In genomic region chr10:124792998-124793352, GRCh38 we compare ENCODE assay signal across 10 cellular contexts. TPM values are rescaled to one million over a fixed set of nuclear protein-coding genes. Genes with fewer than 3 reads are reported as not detected.
DNase-seq lines count a peak whose midpoint lies in the region; ATAC-seq and TF ChIP-seq lines count a peak whose summit lies in the region.
"Had no signal": no experiment of that assay in that cellular context is flagged by ENCODE, and none has a peak within 500 bp of the region (broad histone marks: within the 10 kb centered on the region; RNA-seq: fewer than 3 reads in every experiment).

No MANE protein-coding gene starts in this region.

- H3K79me2 ChIP-seq in HCT116 (ENCODE audit: insufficient read depth, low read length) = peaks cover 37% of the 10 kb centered on the region

- no TSS peak for BruUV-seq in HCT116 (replicated peaks; lab: Mats Ljungman, UMichigan)

- peak overlapping the region; percentile 96 to 98 (median 97) for H3K4me3 Mint-ChIP-seq in CD4-positive, CD25-positive, alpha-beta regulatory T cell
- peak overlapping the region; percentile 97 for H3K4me3 Mint-ChIP-seq in activated T-helper 2 cell treated with anti-CD3 and anti-CD28 coated beads, Interferon-gamma antibody, Interleukin-2, Interleukin-4, amounts not matched to agents 10 μg/mL and 5 μg/mL and 100 μg/mL, durations not matched to agents 14 hours and 24 hours and 36 hours (ENCODE audit: low read depth)
- peak overlapping the region; percentile 98 for H3K4me3 Mint-ChIP-seq in natural killer cell

- H3K36me3 ChIP-seq in CD4-positive, CD25-positive, alpha-beta regulatory T cell (ENCODE audit: control insufficient read depth, insufficient read depth, low read length) = peaks cover 10% of the 10 kb centered on the region
- peaks cover 7 to 13% of the 10 kb centered on the region in 2 experiments; a peak in 3 of 4 replicates for H3K36me3 ChIP-seq in HCT116 (ENCODE audit: control insufficient read depth in 1 of 2, insufficient read depth in 2 of 2, low read length in 2 of 2)

- H3K4me3 ChIP-seq in CD4-positive, CD25-positive, alpha-beta regulatory T cell (ENCODE audit: low read depth, low read length) = no peak overlapping the region
- peak overlapping the region; percentile 100 for H3K4me3 ChIP-seq in HCT116 (replicated peaks in 1 of 2; ENCODE audit: low read depth in 1 of 2, low read length in 2 of 2)

- TF ChIP-seq CTCF in HCT116 (IDR thresholded peaks at IDR 0.05 in 2 of 3, conservative IDR thresholded peaks at IDR 0.05 in 1 of 3; ENCODE audit: borderline replicate concordance in 1 of 3, insufficient read depth in 1 of 3, low read depth in 2 of 3, low read length in 2 of 3) (no peak), natural killer cell (IDR thresholded peaks at IDR 0.05) (no peak)

- CTCF ChIA-PET in HCT116 (lab: Charles Lee) = no interaction called here

- peak overlapping the region; percentile 91 for H3K4me2 ChIP-seq in HCT116 (ENCODE audit: low read length)

- no peak overlapping the region for H2AFZ ChIP-seq in HCT116 (ENCODE audit: low read depth, low read length, poor library complexity, severe bottlenecking)

- no peaks in the 10 kb centered on the region for H4K20me1 ChIP-seq in HCT116 (ENCODE audit: insufficient read depth)

- TF ChIP-seq POLR2A in HCT116 (IDR thresholded peaks at IDR 0.05; ENCODE audit: borderline replicate concordance, extremely low read depth, insufficient read depth, insufficient read length) = no peak
- TF ChIP-seq POLR2A in erythroblast (IDR thresholded peaks at IDR 0.05; ENCODE audit: low read length) = no peak

- no peaks in the 10 kb centered on the region for H3K27me3 Mint-ChIP-seq in CD4-positive, CD25-positive, alpha-beta regulatory T cell
- H3K27me3 Mint-ChIP-seq in activated T-helper 2 cell treated with anti-CD3 and anti-CD28 coated beads, Interferon-gamma antibody, Interleukin-2, Interleukin-4, amounts not matched to agents 10 μg/mL and 5 μg/mL and 100 μg/mL, durations not matched to agents 14 hours and 24 hours and 36 hours (ENCODE audit: low read depth) = peaks cover 8% of the 10 kb centered on the region
- H3K27me3 Mint-ChIP-seq in natural killer cell (ENCODE audit: low read depth in 2 of 2) = peaks cover 0 to under 1% of the 10 kb centered on the region in 2 donors

- no peak for DNase-seq in CD4-positive, CD25-positive, alpha-beta regulatory T cell
- DNase-seq in HCT116 (ENCODE audit: low read depth, low spot score) (no peak), natural killer cell (no peak), erythroblast (lab: John Stamatoyannopoulos, UW) (no peak), head of caudate nucleus (no peak)
- no peak for DNase-seq in activated T-helper 2 cell treated with anti-CD3 and anti-CD28 coated beads, Interferon-gamma antibody, Interleukin-2, Interleukin-4, amounts not matched to agents 10 μg/mL and 5 μg/mL and 100 μg/mL, durations not matched to agents 14 hours and 24 hours and 36 hours (ENCODE audit: low spot score)
- DNase-seq: EL, HCEC 1CT had no signal

- peak overlapping the region; percentile 73 for H3K27ac ChIP-seq in CD4-positive, CD25-positive, alpha-beta regulatory T cell (ENCODE audit: insufficient read depth, low read length, poor library complexity, severe bottlenecking)
- peak overlapping the region; percentile 83 for H3K27ac ChIP-seq in HCT116 (ENCODE audit: low read depth, low read length)

- peaks cover 8 to 31% (median 21%) of the 10 kb centered on the region in 4 donors for H3K4me1 Mint-ChIP-seq in CD4-positive, CD25-positive, alpha-beta regulatory T cell
- H3K4me1 Mint-ChIP-seq in activated T-helper 2 cell treated with anti-CD3 and anti-CD28 coated beads, Interferon-gamma antibody, Interleukin-2, Interleukin-4, amounts not matched to agents 10 μg/mL and 5 μg/mL and 100 μg/mL, durations not matched to agents 14 hours and 24 hours and 36 hours (ENCODE audit: low read depth) = peaks cover 15% of the 10 kb centered on the region
- H3K4me1 Mint-ChIP-seq in natural killer cell = peaks cover 22 to 26% of the 10 kb centered on the region in 2 donors

- no peaks in the 10 kb centered on the region for H3K9me2 ChIP-seq in HCT116 (ENCODE audit: insufficient read depth)

- no peaks in the 10 kb centered on the region for H3K27me3 ChIP-seq in CD4-positive, CD25-positive, alpha-beta regulatory T cell (ENCODE audit: control insufficient read depth, insufficient read depth, low read length)
- H3K27me3 ChIP-seq in HCT116 (ENCODE audit: insufficient read depth, low read length) = no peaks in the 10 kb centered on the region

- H3K9me3 ChIP-seq in CD4-positive, CD25-positive, alpha-beta regulatory T cell (ENCODE audit: control insufficient read depth in 2 of 2, low read length in 2 of 2) = no peaks in the 10 kb centered on the region
- H3K9me3 ChIP-seq in HCT116 (ENCODE audit: control insufficient read depth in 1 of 2, insufficient read depth in 1 of 2, low read depth in 1 of 2, low read length in 2 of 2) = no peaks in the 10 kb centered on the region

- TF ChIP-seq RAD21 in HCT116 (IDR thresholded peaks at IDR 0.05; ENCODE audit: low read depth) = no peak

- peak overlapping the region in 2 of 3 donors; percentile 78 to 91 for H3K27ac Mint-ChIP-seq in CD4-positive, CD25-positive, alpha-beta regulatory T cell
- H3K27ac Mint-ChIP-seq in activated T-helper 2 cell treated with anti-CD3 and anti-CD28 coated beads, Interferon-gamma antibody, Interleukin-2, Interleukin-4, amounts not matched to agents 10 μg/mL and 5 μg/mL and 100 μg/mL, durations not matched to agents 14 hours and 24 hours and 36 hours = no peak overlapping the region
- peak overlapping the region; percentile 91 to 98 for H3K27ac Mint-ChIP-seq in natural killer cell

- POLR2A ChIA-PET in HCT116 (lab: Charles Lee) = interaction anchor here (0.8 to 2.0 kb wide), 2 partner anchors 9 to 244 kb away, joined by 3 to 17 read pairs; partner anchors contain the start of gene ABRAXAS2

- peaks cover 4% of the 10 kb centered on the region for H3K36me3 Mint-ChIP-seq in CD4-positive, CD25-positive, alpha-beta regulatory T cell
- H3K36me3 Mint-ChIP-seq in activated T-helper 2 cell treated with anti-CD3 and anti-CD28 coated beads, Interferon-gamma antibody, Interleukin-2, Interleukin-4, amounts not matched to agents 10 μg/mL and 5 μg/mL and 100 μg/mL, durations not matched to agents 14 hours and 24 hours and 36 hours (ENCODE audit: low read depth) = peaks cover 18% of the 10 kb centered on the region
- H3K36me3 Mint-ChIP-seq in natural killer cell = no peaks in the 10 kb centered on the region

- H3K9me3 Mint-ChIP-seq in CD4-positive, CD25-positive, alpha-beta regulatory T cell = no peaks in the 10 kb centered on the region
- no peaks in the 10 kb centered on the region for H3K9me3 Mint-ChIP-seq in activated T-helper 2 cell treated with anti-CD3 and anti-CD28 coated beads, Interferon-gamma antibody, Interleukin-2, Interleukin-4, amounts not matched to agents 10 μg/mL and 5 μg/mL and 100 μg/mL, durations not matched to agents 14 hours and 24 hours and 36 hours
- no peaks in the 10 kb centered on the region for H3K9me3 Mint-ChIP-seq in natural killer cell

- peak overlapping the region; percentile 100 for H3K9ac ChIP-seq in HCT116 (ENCODE audit: low read length)

- RAD21 ChIA-PET in HCT116 (lab: Charles Lee; ENCODE audit: low non-redundant PET in 1 of 2, low total read pairs in 2 of 2, uncharacterized antibody in 2 of 2, unreplicated experiment in 2 of 2) = no interaction called here

- ATAC-seq in CD4-positive, CD25-positive, alpha-beta regulatory T cell (ENCODE audit: low read depth in 2 of 2) = no peak
- no peak for ATAC-seq in HCT116
- no peak for ATAC-seq in natural killer cell
- ATAC-seq in HG02870 (IDR thresholded peaks at IDR 0.05; ENCODE audit: unreplicated experiment) = no peak
- no peak for ATAC-seq in GM18907 (IDR thresholded peaks at IDR 0.05; ENCODE audit: unreplicated experiment)

- H3K4me1 ChIP-seq in CD4-positive, CD25-positive, alpha-beta regulatory T cell (ENCODE audit: control insufficient read depth, insufficient read depth, low read length, poor library complexity, severe bottlenecking) = peaks cover 13% of the 10 kb centered on the region
- peaks cover 10 to 15% of the 10 kb centered on the region in 2 experiments; a peak in 3 of 4 replicates for H3K4me1 ChIP-seq in HCT116 (ENCODE audit: control insufficient read depth in 1 of 2, insufficient read depth in 2 of 2, low read length in 2 of 2)

- intact Hi-C loops in HCT116 (cut with micrococcal nuclease) (no loop called here), natural killer cell (cut with micrococcal nuclease) (loop anchor here (1.0 to 5.0 kb wide), 2 partner anchors 49 to 176 kb away; partner anchors contain the start of gene FAM53B), head of caudate nucleus (cut with DNase I) (loop anchor here (5.0 to 10.0 kb wide), 2 partner anchors 51 to 122 kb away; partner anchors contain the start of gene FAM53B)
- intact Hi-C loops in activated T-helper 2 cell treated with anti-CD3 and anti-CD28 coated beads, Interferon-gamma antibody, Interleukin-2, Interleukin-4, amounts not matched to agents 10 μg/mL and 5 μg/mL and 100 μg/mL, durations not matched to agents 14 hours and 24 hours and 36 hours (cut with micrococcal nuclease) = loop anchor here (5.0 kb wide), 2 partner anchors 51 to 96 kb away; partner anchors contain the start of gene FAM53B

RNA-seq across cellular contexts. Expression of gene EEF1AKMT2, which starts 1.3 kb away (rescaled TPM):
- total RNA-seq in CD4-positive, CD25-positive, alpha-beta regulatory T cell = 15.9 TPM
- polyA plus RNA-seq in CD4-positive, CD25-positive, alpha-beta regulatory T cell = 10 to 100 TPM; 18.0 to 30.5 (median 27.0) TPM
- total RNA-seq in HCT116 (2021; ENCODE audit: unreplicated experiment) = 39.6 TPM
- polyA plus RNA-seq in HCT116 (2012) = 19.4 and 23.6 TPM in 2 replicates
- 20.9 and 21.0 TPM in 2 replicates for total RNA-seq in activated T-helper 2 cell treated with anti-CD3 and anti-CD28 coated beads, Interferon-gamma antibody, Interleukin-2, Interleukin-4, amounts not matched to agents 10 μg/mL and 5 μg/mL and 100 μg/mL, durations not matched to agents 14 hours and 24 hours and 36 hours
- total RNA-seq in natural killer cell = 10 to 100 TPM; 12.5 to 20.6 (median 20.1) TPM

RNA-seq across cellular contexts. Expression of gene ABRAXAS2, which starts 8.6 kb away (rescaled TPM):
- total RNA-seq in CD4-positive, CD25-positive, alpha-beta regulatory T cell = 9.7 TPM
- 10 to 100 TPM; 13.9 to 15.5 (median 14.7) TPM for polyA plus RNA-seq in CD4-positive, CD25-positive, alpha-beta regulatory T cell
- 24.3 TPM for total RNA-seq in HCT116 (2021; ENCODE audit: unreplicated experiment)
- polyA plus RNA-seq in HCT116 (2012) = 9.1 and 12.6 TPM in 2 replicates
- 18.6 and 19.5 TPM in 2 replicates for total RNA-seq in activated T-helper 2 cell treated with anti-CD3 and anti-CD28 coated beads, Interferon-gamma antibody, Interleukin-2, Interleukin-4, amounts not matched to agents 10 μg/mL and 5 μg/mL and 100 μg/mL, durations not matched to agents 14 hours and 24 hours and 36 hours
- 10 to 100 TPM in 2 of 3 donors, 1 to 10 TPM in 1; 7.5 to 10.9 (median 10.2) TPM for total RNA-seq in natural killer cell

RNA-seq across cellular contexts. Expression of gene FAM53B, which starts 48.8 kb away (rescaled TPM):
- total RNA-seq in CD4-positive, CD25-positive, alpha-beta regulatory T cell = 116 TPM
- polyA plus RNA-seq in CD4-positive, CD25-positive, alpha-beta regulatory T cell = 10 to 100 TPM in 3 of 4 donors, 1 to 10 TPM in 1; 5.8 to 22.2 (median 14.4) TPM
- total RNA-seq in HCT116 (2021; ENCODE audit: unreplicated experiment) (19.6 TPM), natural killer cell (100 to 1,000 TPM in 2 of 3 donors, 10 to 100 TPM in 1; 77.4 to 172 (median 121) TPM)
- 7.9 and 9.7 TPM in 2 replicates for polyA plus RNA-seq in HCT116 (2012)
- 18.1 and 19.3 TPM in 2 replicates for total RNA-seq in activated T-helper 2 cell treated with anti-CD3 and anti-CD28 coated beads, Interferon-gamma antibody, Interleukin-2, Interleukin-4, amounts not matched to agents 10 μg/mL and 5 μg/mL and 100 μg/mL, durations not matched to agents 14 hours and 24 hours and 36 hours
